24 cellular contexts compared by ENCODE assay signal in the genomic region with DNA sequence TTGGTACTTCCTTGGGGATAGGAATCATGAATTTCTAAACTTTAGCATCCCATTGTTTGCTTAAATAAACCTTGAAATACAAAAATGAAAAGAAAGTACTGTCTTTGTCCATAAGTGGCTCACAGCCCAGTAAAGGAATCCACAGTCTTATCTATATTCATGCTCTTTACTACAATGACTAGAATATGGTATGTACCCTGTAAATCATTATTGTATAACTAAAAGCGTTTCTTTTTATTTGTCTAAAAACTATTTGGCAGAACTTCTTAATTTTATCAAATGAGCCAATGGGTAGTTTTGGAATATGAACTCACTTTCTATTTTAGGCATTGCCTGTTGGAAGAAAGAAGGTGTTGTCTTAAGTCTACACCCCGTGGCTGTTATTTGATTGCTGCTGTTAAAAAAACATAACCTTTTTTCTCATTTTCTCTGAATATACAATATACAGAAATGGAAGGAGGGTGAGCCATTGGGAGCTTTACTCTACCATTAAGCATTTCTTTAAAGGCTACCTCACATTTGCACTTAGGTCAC.
"Had no signal": no experiment of that assay in that cellular context is flagged by ENCODE, and none has a peak within 500 bp of the region (broad histone marks: within the 10 kb centered on the region; RNA-seq: fewer than 3 reads in every experiment).

No MANE protein-coding gene starts in this region.

- H3K9me3 ChIP-seq: adrenal gland had no signal

- H3K27ac ChIP-seq: adrenal gland, SK-N-MC had no signal

- DNase-seq: activated B cell treated with CpG ODN at 0.5 μM for 24 hours; activated CD4-positive, alpha-beta memory T cell treated with anti-CD3 and anti-CD28 coated beads for 36 hours; activated CD4-positive, alpha-beta T cell treated with anti-CD3 and anti-CD28 coated beads for 1 hour; activated CD4-positive, alpha-beta T cell treated with anti-CD3 and anti-CD28 coated beads, Interleukin-2, amount 10 ng/mL, durations not matched to agents 24 days and 14 days; activated CD8-positive, alpha-beta memory T cell treated with anti-CD3 and anti-CD28 coated beads for 24 hours; activated gamma-delta T cell treated with Interleukin-2 at 50 U/mL for 16 hours; activated naive CD4-positive, alpha-beta T cell treated with anti-CD3 and anti-CD28 coated beads, Interleukin-2, amount 10 ng/mL, durations not matched to agents 7 days and 5 days; activated naive CD8-positive, alpha-beta T cell treated with anti-CD3 and anti-CD28 coated beads for 36 hours; activated T-cell treated with anti-CD3 and anti-CD28 coated beads, Interleukin-2, amount 50 U/mL, for 48 hours; adrenal gland; anterior cingulate cortex; central memory CD4-positive, alpha-beta T cell; Kasumi-1; KBM-7; NCI-H146; NCI-H187 treated with DMSO at 0.1 percent for 48 hours; NCI-H2081 treated with DMSO at 0.1 percent for 48 hours; NCI-H446; NCI-H524; SIG-M5; T-cell; T-helper 2 cell; T1000 had no signal

- H3K4me3 ChIP-seq: adrenal gland, SK-N-MC had no signal

- ATAC-seq: T-cell had no signal

- H3K4me1 ChIP-seq: adrenal gland had no signal

- H3K27me3 ChIP-seq: adrenal gland had no signal
